19 cellular contexts compared by ENCODE assay signal in the genomic region with DNA sequence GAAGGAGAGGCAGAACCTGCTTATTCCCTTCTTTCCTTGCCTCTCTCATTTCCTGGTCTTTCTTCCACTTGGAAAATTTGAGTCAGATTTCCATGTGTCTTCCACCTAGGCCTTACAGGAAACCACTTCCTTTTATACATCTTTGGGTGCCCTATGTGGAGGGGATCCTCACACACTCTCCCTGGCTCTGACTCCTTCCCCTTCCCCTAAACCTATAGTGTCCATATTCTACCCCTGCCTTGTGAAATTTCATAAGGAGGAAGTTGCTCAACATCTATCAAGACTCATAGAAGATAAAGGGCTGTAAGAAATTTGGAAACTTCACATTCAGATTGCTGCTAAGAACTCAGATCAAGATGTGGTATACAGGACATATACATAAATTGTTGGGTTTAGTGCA. TPM values are rescaled to one million over a fixed set of nuclear protein-coding genes. Genes with fewer than 3 reads are reported as not detected.
DNase-seq lines count a peak whose midpoint lies in the region; ATAC-seq and TF ChIP-seq lines count a peak whose summit lies in the region.
"Had no signal": no experiment of that assay in that cellular context is flagged by ENCODE, and none has a peak within 500 bp of the region (broad histone marks: within the 10 kb centered on the region; RNA-seq: fewer than 3 reads in every experiment).

No MANE protein-coding gene starts in this region.

- DNase-seq in CD1c-positive myeloid dendritic cell (ENCODE audit: extremely low spot score): peak; percentile 53
- peak; percentile 82 for DNase-seq in NB4 (ENCODE audit: low read depth)
- peak; percentile 74 for DNase-seq in SKM-1 (lab: John Stamatoyannopoulos, UW; ENCODE audit: unreplicated experiment)
- peak; percentile 35 for DNase-seq in fibroblast of pulmonary artery (ENCODE audit: low read depth)
- no peak for DNase-seq in NCI-H187 (lab: John Stamatoyannopoulos, UW)
- no peak for DNase-seq in mesenchymal stem cell
- DNase-seq: Caco-2; CD4-positive, CD25-positive, alpha-beta regulatory T cell; DMS153; IMR-90; NCI-H1048; NCI-H146; NCI-H2081 treated with DMSO at 0.1 percent for 48 hours; NCI-H510A treated with DMSO at 0.1 percent for 48 hours; NCI-H82; SJCRH30 had no signal

- H3K4me3 ChIP-seq in NB4 (ENCODE audit: low read depth, low read length) (no peak overlapping the region), fibroblast of pulmonary artery (replicated peaks; ENCODE audit: low read depth, low read length) (no peak overlapping the region), mesenchymal stem cell (ENCODE audit: insufficient read depth in 1 of 2, low read depth in 1 of 2, low read length in 2 of 2) (no peak overlapping the region)
- H3K4me3 ChIP-seq: A549, SJCRH30 had no signal

- H3K9me3 ChIP-seq in mesenchymal stem cell (ENCODE audit: control insufficient read depth, low read length): peaks cover 9% of the 10 kb centered on the region
- H3K9me3 ChIP-seq: A549, Caco-2, SJCRH30 had no signal

- no peak overlapping the region for H3K4me2 ChIP-seq in mesenchymal stem cell (ENCODE audit: low read length, poor library complexity, severe bottlenecking)
- H3K4me2 ChIP-seq: A549 had no signal

- H3K36me3 ChIP-seq in mesenchymal stem cell (ENCODE audit: control insufficient read depth in 1 of 2, insufficient read depth in 2 of 2, low read depth in 1 of 2, low read length in 2 of 2): no peaks in the 10 kb centered on the region
- H3K36me3 ChIP-seq: SJCRH30 had no signal

- no peak overlapping the region for H2AK5ac ChIP-seq in mesenchymal stem cell (ENCODE audit: low read length, severe bottlenecking)

- ATAC-seq in HG02885 (IDR thresholded peaks at IDR 0.05; ENCODE audit: poor library complexity, unreplicated experiment) (no peak), HG02981 (IDR thresholded peaks at IDR 0.05; ENCODE audit: unreplicated experiment) (no peak)
- ATAC-seq: A549 had no signal

- H2BK5ac ChIP-seq in mesenchymal stem cell (ENCODE audit: low read depth, low read length, poor library complexity, severe bottlenecking): no peak overlapping the region

- no peak overlapping the region for H4K8ac ChIP-seq in mesenchymal stem cell (ENCODE audit: low read length)

- no peak overlapping the region for H2BK12ac ChIP-seq in mesenchymal stem cell (ENCODE audit: low read length in 2 of 2)

- H2BK120ac ChIP-seq in mesenchymal stem cell (ENCODE audit: low read depth, low read length): no peak overlapping the region

- H4K91ac ChIP-seq in mesenchymal stem cell (ENCODE audit: low read length): no peak overlapping the region

- no peak overlapping the region for H2BK15ac ChIP-seq in mesenchymal stem cell (ENCODE audit: low read depth, poor library complexity, severe bottlenecking)

- no peak overlapping the region for H3K4ac ChIP-seq in mesenchymal stem cell (ENCODE audit: low read depth in 1 of 2, low read length in 2 of 2)

- TF ChIP-seq POLR2A in NB4 (IDR thresholded peaks at IDR 0.05; ENCODE audit: extremely low read depth, insufficient read length): no peak

- no peak overlapping the region for H2AFZ ChIP-seq in mesenchymal stem cell (ENCODE audit: low read depth, low read length)

- no peak overlapping the region for H3K27ac ChIP-seq in mesenchymal stem cell (ENCODE audit: low read length, poor library complexity, severe bottlenecking)
- H3K27ac ChIP-seq: A549, SJCRH30 had no signal

- H3K9ac ChIP-seq in mesenchymal stem cell (ENCODE audit: low read length): no peak overlapping the region

- no peaks in the 10 kb centered on the region for H3K27me3 ChIP-seq in mesenchymal stem cell (ENCODE audit: control insufficient read depth in 1 of 2, insufficient read depth in 1 of 2, low read length in 2 of 2)
- H3K27me3 ChIP-seq: SJCRH30 had no signal

- no peak overlapping the region for H3K18ac ChIP-seq in mesenchymal stem cell (ENCODE audit: low read depth in 1 of 2, low read length in 2 of 2)

- H3K23ac ChIP-seq in mesenchymal stem cell (ENCODE audit: low read length in 2 of 2): no peak overlapping the region

- TF ChIP-seq CTCF in NB4 (IDR thresholded peaks at IDR 0.05; ENCODE audit: low read depth, low read length) (no peak), fibroblast of pulmonary artery (IDR thresholded peaks at IDR 0.05; ENCODE audit: low read length, missing control alignments) (no peak)

- H3K4me1 ChIP-seq in mesenchymal stem cell (ENCODE audit: control insufficient read depth, insufficient read depth, low read depth, low read length): no peaks in the 10 kb centered on the region
- H3K4me1 ChIP-seq: A549, Caco-2, SJCRH30 had no signal

- H3K79me1 ChIP-seq in mesenchymal stem cell (replicated peaks; ENCODE audit: low read length, poor library complexity, severe bottlenecking): peaks cover 10% of the 10 kb centered on the region

- no peak overlapping the region for H3K14ac ChIP-seq in mesenchymal stem cell (ENCODE audit: low read length in 2 of 2)

RNA-seq across cellular contexts. Expression of gene TUG1, which starts 20.4 kb away (rescaled TPM):
- 73.4 TPM for polyA plus RNA-seq in mesenchymal stem cell (2013, experiment 1 of 2)
- 71.8 TPM for polyA plus RNA-seq in mesenchymal stem cell (2013, experiment 2 of 2)

RNA-seq across cellular contexts. Expression of gene MORC2, which starts 20.9 kb away (rescaled TPM):
- 21.4 TPM for polyA plus RNA-seq in mesenchymal stem cell (2013, experiment 1 of 2)
- polyA plus RNA-seq in mesenchymal stem cell (2013, experiment 2 of 2): 21.9 TPM

Comparison
In these comparisons a context has a peak if more than half of its experiments do, and no peak if none do; other contexts are left out.
1. DNase-seq: peak in CD1c-positive myeloid dendritic cell (single experiment), NB4 (single experiment), SKM-1 (single experiment) and fibroblast of pulmonary artery (single experiment); none in NCI-H187 (0 of 2) and mesenchymal stem cell (single experiment).